8 cellular contexts compared by ENCODE assay signal in genomic region chr6:122471107-122472021, GRCh38. TPM values are rescaled to one million over a fixed set of nuclear protein-coding genes. Genes with fewer than 3 reads are reported as not detected.
DNase-seq lines count a peak whose midpoint lies in the region; ATAC-seq, FAIRE-seq and TF ChIP-seq lines count a peak whose summit lies in the region.

SERINC1 (minus strand) TSS chr6:122471807; CDS start chr6:122471737, 70 bp downstream.

- FAIRE-seq in colon (lab: Jason Lieb, UNC) = peak; percentile 10

- no peaks in the 10 kb centered on the region for H3K36me3 ChIP-seq in BE2C

- H3K27me3 ChIP-seq in BE2C = no peaks in the 10 kb centered on the region

- DNase-seq in BE2C (peak; percentile 91), GM19240 (ENCODE audit: insufficient read length, low spot score) (peak; percentile 40), NCI-H526 (lab: John Stamatoyannopoulos, UW) (peak; percentile 85 to 94), kidney tubule cell (ENCODE audit: low spot score) (peak; percentile 92)
- DNase-seq in activated CD4-positive, alpha-beta T cell treated with anti-CD3 and anti-CD28 coated beads for 48 hours = peak; percentile 94
- peak; percentile 66 to 89 (median 86) for DNase-seq in stimulated activated CD4-positive, alpha-beta T cell treated with anti-CD3 and anti-CD28 coated beads, Interleukin-1b, Interleukin-23, amount 100 ng/mL, for 24 hours (ENCODE audit: low read depth in 4 of 4, low spot score in 1 of 4)

- H3K4me3 ChIP-seq in BE2C (ENCODE audit: low read depth, low read length) = peak within 1 kb of the TSS; percentile 99

- peak; percentile 99 for ATAC-seq in HG03460 (IDR thresholded peaks at IDR 0.05; ENCODE audit: unreplicated experiment)

- no peaks in the 10 kb centered on the region for H3K4me1 ChIP-seq in BE2C

- H3K9me3 ChIP-seq in BE2C = no peaks in the 10 kb centered on the region

- TF ChIP-seq CTCF in BE2C (IDR thresholded peaks at IDR 0.05; ENCODE audit: low read depth, low read length) = no peak

RNA-seq across cellular contexts. Expression of gene SERINC1, which starts in this region (rescaled TPM):
- 106 TPM for polyA plus RNA-seq in BE2C (2012; ENCODE audit: insufficient read depth, insufficient read length, low read depth)

Comparison
In these comparisons a context has a peak if more than half of its experiments do, and no peak if none do; other contexts are left out.
1. Peak in every context shown above with its lines: DNase-seq, ATAC-seq and H3K4me3 ChIP-seq.
2. DNase-seq: peak in every context shown above with its lines; median percentile 94 in activated CD4-positive, alpha-beta T cell treated with anti-CD3 and anti-CD28 coated beads for 48 hours; 92 in kidney tubule cell; 91 in BE2C; 90 in NCI-H526; 86 in stimulated activated CD4-positive, alpha-beta T cell treated with anti-CD3 and anti-CD28 coated beads, Interleukin-1b, Interleukin-23, amount 100 ng/mL, for 24 hours; 40 in GM19240.